1 cellular context compared by ENCODE assay signal in the genomic region with DNA sequence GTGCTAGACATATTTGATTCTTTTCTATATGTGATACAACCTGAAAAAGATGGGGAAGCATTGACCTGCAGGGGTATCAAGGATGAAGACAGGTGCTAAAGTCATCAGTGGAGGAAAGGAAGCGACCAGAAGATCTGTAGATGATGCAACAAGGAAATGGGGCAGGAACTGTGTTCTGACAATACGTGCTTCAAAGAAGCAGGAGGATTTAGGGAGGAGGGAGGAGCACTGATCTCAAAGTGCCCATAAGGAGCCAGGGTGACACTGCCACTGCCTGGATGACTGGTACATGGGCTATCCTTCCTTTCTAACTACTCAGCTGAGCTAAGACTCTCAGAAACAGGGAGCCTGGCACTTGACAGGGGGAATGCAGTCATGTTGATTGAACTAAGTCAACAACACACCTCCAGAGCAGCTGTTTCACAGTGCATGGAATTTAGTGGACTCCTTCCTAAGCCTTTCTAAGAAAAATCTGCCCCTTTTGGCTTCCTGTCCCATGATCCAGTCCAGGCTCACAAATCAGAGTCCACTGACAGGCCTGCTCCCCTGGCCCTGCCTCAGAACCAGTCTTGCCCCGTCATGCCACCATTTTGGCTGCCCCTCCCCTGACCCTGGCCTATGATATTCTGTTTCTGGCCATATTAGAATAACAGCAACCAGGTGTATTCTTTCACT.
TF ChIP-seq lines count a peak whose summit lies in the region.

No MANE protein-coding gene starts in this region.

TF ChIP-seq in WTC11, 78 proteins besides CTCF, POLR2A, EP300 and RAD21 (continued from another document):
- TF ChIP-seq, protein P1, sequence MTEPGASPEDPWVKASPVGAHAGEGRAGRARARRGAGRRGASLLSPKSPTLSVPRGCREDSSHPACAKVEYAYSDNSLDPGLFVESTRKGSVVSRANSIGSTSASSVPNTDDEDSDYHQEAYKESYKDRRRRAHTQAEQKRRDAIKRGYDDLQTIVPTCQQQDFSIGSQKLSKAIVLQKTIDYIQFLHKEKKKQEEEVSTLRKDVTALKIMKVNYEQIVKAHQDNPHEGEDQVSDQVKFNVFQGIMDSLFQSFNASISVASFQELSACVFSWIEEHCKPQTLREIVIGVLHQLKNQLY (CRISPR knock-in tag; IDR thresholded peaks at IDR 0.05) = no peak
- TF ChIP-seq, protein P2, sequence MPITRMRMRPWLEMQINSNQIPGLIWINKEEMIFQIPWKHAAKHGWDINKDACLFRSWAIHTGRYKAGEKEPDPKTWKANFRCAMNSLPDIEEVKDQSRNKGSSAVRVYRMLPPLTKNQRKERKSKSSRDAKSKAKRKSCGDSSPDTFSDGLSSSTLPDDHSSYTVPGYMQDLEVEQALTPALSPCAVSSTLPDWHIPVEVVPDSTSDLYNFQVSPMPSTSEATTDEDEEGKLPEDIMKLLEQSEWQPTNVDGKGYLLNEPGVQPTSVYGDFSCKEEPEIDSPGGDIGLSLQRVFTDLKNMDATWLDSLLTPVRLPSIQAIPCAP (CRISPR knock-in tag; IDR thresholded peaks at IDR 0.05) = no peak
- TF ChIP-seq MXD4 (CRISPR knock-in tag; IDR thresholded peaks at IDR 0.05; ENCODE audit: borderline replicate concordance) = no peak
- TF ChIP-seq, protein P3, sequence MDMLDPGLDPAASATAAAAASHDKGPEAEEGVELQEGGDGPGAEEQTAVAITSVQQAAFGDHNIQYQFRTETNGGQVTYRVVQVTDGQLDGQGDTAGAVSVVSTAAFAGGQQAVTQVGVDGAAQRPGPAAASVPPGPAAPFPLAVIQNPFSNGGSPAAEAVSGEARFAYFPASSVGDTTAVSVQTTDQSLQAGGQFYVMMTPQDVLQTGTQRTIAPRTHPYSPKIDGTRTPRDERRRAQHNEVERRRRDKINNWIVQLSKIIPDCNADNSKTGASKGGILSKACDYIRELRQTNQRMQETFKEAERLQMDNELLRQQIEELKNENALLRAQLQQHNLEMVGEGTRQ (CRISPR knock-in tag; IDR thresholded peaks at IDR 0.05) = no peak
- TF ChIP-seq, protein P4, sequence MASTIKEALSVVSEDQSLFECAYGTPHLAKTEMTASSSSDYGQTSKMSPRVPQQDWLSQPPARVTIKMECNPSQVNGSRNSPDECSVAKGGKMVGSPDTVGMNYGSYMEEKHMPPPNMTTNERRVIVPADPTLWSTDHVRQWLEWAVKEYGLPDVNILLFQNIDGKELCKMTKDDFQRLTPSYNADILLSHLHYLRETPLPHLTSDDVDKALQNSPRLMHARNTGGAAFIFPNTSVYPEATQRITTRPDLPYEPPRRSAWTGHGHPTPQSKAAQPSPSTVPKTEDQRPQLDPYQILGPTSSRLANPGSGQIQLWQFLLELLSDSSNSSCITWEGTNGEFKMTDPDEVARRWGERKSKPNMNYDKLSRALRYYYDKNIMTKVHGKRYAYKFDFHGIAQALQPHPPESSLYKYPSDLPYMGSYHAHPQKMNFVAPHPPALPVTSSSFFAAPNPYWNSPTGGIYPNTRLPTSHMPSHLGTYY (CRISPR knock-in tag; IDR thresholded peaks at IDR 0.05) = no peak
- TF ChIP-seq NFE2L1 (CRISPR knock-in tag; IDR thresholded peaks at IDR 0.05) = no peak
- TF ChIP-seq, protein P5, sequence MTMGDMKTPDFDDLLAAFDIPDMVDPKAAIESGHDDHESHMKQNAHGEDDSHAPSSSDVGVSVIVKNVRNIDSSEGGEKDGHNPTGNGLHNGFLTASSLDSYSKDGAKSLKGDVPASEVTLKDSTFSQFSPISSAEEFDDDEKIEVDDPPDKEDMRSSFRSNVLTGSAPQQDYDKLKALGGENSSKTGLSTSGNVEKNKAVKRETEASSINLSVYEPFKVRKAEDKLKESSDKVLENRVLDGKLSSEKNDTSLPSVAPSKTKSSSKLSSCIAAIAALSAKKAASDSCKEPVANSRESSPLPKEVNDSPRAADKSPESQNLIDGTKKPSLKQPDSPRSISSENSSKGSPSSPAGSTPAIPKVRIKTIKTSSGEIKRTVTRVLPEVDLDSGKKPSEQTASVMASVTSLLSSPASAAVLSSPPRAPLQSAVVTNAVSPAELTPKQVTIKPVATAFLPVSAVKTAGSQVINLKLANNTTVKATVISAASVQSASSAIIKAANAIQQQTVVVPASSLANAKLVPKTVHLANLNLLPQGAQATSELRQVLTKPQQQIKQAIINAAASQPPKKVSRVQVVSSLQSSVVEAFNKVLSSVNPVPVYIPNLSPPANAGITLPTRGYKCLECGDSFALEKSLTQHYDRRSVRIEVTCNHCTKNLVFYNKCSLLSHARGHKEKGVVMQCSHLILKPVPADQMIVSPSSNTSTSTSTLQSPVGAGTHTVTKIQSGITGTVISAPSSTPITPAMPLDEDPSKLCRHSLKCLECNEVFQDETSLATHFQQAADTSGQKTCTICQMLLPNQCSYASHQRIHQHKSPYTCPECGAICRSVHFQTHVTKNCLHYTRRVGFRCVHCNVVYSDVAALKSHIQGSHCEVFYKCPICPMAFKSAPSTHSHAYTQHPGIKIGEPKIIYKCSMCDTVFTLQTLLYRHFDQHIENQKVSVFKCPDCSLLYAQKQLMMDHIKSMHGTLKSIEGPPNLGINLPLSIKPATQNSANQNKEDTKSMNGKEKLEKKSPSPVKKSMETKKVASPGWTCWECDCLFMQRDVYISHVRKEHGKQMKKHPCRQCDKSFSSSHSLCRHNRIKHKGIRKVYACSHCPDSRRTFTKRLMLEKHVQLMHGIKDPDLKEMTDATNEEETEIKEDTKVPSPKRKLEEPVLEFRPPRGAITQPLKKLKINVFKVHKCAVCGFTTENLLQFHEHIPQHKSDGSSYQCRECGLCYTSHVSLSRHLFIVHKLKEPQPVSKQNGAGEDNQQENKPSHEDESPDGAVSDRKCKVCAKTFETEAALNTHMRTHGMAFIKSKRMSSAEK (CRISPR knock-in tag; IDR thresholded peaks at IDR 0.05; ENCODE audit: borderline replicate concordance) = no peak
- no peak for TF ChIP-seq NR3C1 (CRISPR knock-in tag; conservative IDR thresholded peaks at IDR 0.05; ENCODE audit: low read depth)
- TF ChIP-seq, protein P6, sequence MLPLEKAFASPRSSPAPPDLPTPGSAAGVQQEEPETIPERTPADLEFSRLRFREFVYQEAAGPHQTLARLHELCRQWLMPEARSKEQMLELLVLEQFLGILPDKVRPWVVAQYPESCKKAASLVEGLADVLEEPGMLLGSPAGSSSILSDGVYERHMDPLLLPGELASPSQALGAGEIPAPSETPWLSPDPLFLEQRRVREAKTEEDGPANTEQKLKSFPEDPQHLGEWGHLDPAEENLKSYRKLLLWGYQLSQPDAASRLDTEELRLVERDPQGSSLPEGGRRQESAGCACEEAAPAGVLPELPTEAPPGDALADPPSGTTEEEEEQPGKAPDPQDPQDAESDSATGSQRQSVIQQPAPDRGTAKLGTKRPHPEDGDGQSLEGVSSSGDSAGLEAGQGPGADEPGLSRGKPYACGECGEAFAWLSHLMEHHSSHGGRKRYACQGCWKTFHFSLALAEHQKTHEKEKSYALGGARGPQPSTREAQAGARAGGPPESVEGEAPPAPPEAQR (CRISPR knock-in tag; IDR thresholded peaks at IDR 0.05) = no peak
- TF ChIP-seq GTF2I (CRISPR knock-in tag; conservative IDR thresholded peaks at IDR 0.05) = no peak
- TF ChIP-seq, protein P7, sequence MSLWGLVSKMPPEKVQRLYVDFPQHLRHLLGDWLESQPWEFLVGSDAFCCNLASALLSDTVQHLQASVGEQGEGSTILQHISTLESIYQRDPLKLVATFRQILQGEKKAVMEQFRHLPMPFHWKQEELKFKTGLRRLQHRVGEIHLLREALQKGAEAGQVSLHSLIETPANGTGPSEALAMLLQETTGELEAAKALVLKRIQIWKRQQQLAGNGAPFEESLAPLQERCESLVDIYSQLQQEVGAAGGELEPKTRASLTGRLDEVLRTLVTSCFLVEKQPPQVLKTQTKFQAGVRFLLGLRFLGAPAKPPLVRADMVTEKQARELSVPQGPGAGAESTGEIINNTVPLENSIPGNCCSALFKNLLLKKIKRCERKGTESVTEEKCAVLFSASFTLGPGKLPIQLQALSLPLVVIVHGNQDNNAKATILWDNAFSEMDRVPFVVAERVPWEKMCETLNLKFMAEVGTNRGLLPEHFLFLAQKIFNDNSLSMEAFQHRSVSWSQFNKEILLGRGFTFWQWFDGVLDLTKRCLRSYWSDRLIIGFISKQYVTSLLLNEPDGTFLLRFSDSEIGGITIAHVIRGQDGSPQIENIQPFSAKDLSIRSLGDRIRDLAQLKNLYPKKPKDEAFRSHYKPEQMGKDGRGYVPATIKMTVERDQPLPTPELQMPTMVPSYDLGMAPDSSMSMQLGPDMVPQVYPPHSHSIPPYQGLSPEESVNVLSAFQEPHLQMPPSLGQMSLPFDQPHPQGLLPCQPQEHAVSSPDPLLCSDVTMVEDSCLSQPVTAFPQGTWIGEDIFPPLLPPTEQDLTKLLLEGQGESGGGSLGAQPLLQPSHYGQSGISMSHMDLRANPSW (CRISPR knock-in tag; conservative IDR thresholded peaks at IDR 0.05; ENCODE audit: low read depth) = no peak
